ENCODE assay signal across 9 cellular contexts in the genomic region with DNA sequence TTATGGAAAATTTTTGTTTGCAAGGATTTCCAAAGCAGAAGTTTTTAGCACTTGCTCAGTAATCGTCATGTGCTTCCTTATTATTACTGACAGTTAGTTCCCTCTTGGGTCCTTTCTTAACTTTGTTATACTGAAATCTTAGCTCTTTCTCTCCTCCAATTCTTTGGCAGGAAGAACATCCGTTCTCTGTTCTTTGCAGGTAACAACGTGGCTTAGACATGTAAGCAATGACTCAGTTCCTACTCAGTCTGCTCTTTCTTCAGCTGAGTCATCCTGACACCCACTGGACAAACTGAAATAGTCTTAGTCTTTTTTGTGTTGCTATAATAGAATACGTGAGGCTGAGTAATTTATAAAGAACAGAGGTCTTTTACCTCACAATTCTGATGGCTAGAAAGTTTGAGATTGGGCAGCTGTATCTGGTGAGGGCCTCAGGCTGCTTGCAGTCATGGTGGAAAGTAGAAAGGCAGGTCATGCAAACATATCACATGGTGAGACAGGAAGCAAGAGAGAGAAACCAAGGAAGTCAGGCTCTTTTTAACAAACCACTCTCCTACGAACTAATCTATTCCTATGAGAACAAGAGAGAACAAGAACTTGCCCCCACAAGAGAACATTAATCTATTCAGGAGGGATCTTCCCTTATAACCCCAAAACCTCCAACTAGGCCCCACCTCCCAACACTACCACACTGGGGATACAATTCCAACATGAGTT. TPM values are rescaled to one million over a fixed set of nuclear protein-coding genes. Genes with fewer than 3 reads are reported as not detected.
A peak's percentile ranks its signal among the peaks of the same experiment; 100 is the strongest.
DNase-seq lines count a peak whose midpoint lies in the region; ATAC-seq, FAIRE-seq and TF ChIP-seq lines count a peak whose summit lies in the region.
"Had no signal": no experiment of that assay in that cellular context is flagged by ENCODE, and none has a peak within 500 bp of the region (broad histone marks: within the 10 kb centered on the region; RNA-seq: fewer than 3 reads in every experiment).

No MANE protein-coding gene starts in this region.

- peaks cover 43 to 60% (median 46%) of the 10 kb centered on the region in 3 donors for H3K4me1 Mint-ChIP-seq in T-cell
- H3K4me1 Mint-ChIP-seq in endodermal cell = no peaks in the 10 kb centered on the region
- H3K4me1 Mint-ChIP-seq: neural crest cell had no signal

- intact Hi-C loops in pancreas (cut with DNase I) = no loop called here

- ATAC-seq in GM19328 (IDR thresholded peaks at IDR 0.05; ENCODE audit: unreplicated experiment) (peak; percentile 93), HG03354 (IDR thresholded peaks at IDR 0.05; ENCODE audit: poor library complexity, severe bottlenecking, unreplicated experiment) (peak; percentile 97), T-cell (replicated peaks in 1 of 4) (peak; percentile 96 to 98 (median 96)), pancreas (peak in 3 of 4 donors; percentile 40 to 72 (median 54))

- peak overlapping the region in 1 of 4 donors; percentile 16 for H3K27ac ChIP-seq in pancreas
- H3K27ac ChIP-seq in endodermal cell (ENCODE audit: low read depth, low read length) = no peak overlapping the region

- CTCF ChIA-PET in T-cell (lab: Charles Lee) = interaction anchor here (0.6 to 1.8 kb wide), 10 partner anchors 22 to 233 kb away, joined by 3 to 7 read pairs (median 3); no protein-coding TSS in a partner anchor

- TF ChIP-seq CTCF in pancreas (IDR thresholded peaks at IDR 0.05) = no peak
- no peak for TF ChIP-seq CTCF in BE2C (IDR thresholded peaks at IDR 0.05; ENCODE audit: low read depth, low read length)
- no peak for TF ChIP-seq CTCF in endodermal cell (conservative IDR thresholded peaks at IDR 0.05)

- H3K4me3 ChIP-seq in pancreas = no peak overlapping the region
- H3K4me3 ChIP-seq in BE2C (ENCODE audit: low read depth, low read length) = no peak overlapping the region
- no peak overlapping the region for H3K4me3 ChIP-seq in endodermal cell (ENCODE audit: low read length)

- peaks cover 4 to 12% (median 7%) of the 10 kb centered on the region in 3 donors for H3K9me3 Mint-ChIP-seq in T-cell
- H3K9me3 Mint-ChIP-seq in endodermal cell = peaks cover 24% of the 10 kb centered on the region

- 44 to 50% methylated on average over 5 of the region's 5 CpGs for WGBS in pancreas, 2 donors
- WGBS in endodermal cell (ENCODE audit: insufficient coverage in 1 of 2, insufficient read length in 1 of 2), 2 experiments = 75 to 86% methylated on average over 4 to 5 of the region's 5 CpGs

- no peak for FAIRE-seq in pancreas (lab: Jason Lieb, UNC)

- POLR2A ChIA-PET in T-cell (lab: Charles Lee) = no interaction called here

- H3K36me3 ChIP-seq in pancreas (no peaks in the 10 kb centered on the region), BE2C (no peaks in the 10 kb centered on the region), endodermal cell (ENCODE audit: control insufficient read depth, insufficient read depth, low read length) (peaks cover 39% of the 10 kb centered on the region)

- no peaks in the 10 kb centered on the region for H3K4me1 ChIP-seq in pancreas
- H3K4me1 ChIP-seq in BE2C = no peaks in the 10 kb centered on the region
- peaks cover 8% of the 10 kb centered on the region for H3K4me1 ChIP-seq in endodermal cell (ENCODE audit: control insufficient read depth, insufficient read depth, low read length)

- DNase-seq in AG20443 (ENCODE audit: low spot score) (peak; percentile 71), T-cell (peak in 21 of 34 experiments; percentile 1 to 39 (median 10)), pancreas (no peak), BE2C (no peak), endodermal cell (no peak)
- peak; percentile 56 for DNase-seq in central memory CD4-positive, alpha-beta T cell

- H3K9me3 ChIP-seq in pancreas = no peaks in the 10 kb centered on the region
- no peaks in the 10 kb centered on the region for H3K9me3 ChIP-seq in BE2C
- peaks cover 40% of the 10 kb centered on the region for H3K9me3 ChIP-seq in endodermal cell (ENCODE audit: control insufficient read depth, low read length)

- no peaks in the 10 kb centered on the region for H3K27me3 Mint-ChIP-seq in T-cell
- no peaks in the 10 kb centered on the region for H3K27me3 Mint-ChIP-seq in endodermal cell (ENCODE audit: insufficient read depth)

- no peak overlapping the region for H3K9ac ChIP-seq in endodermal cell (ENCODE audit: extremely low read depth, low read length, poor library complexity, severe bottlenecking)

- H3K27me3 ChIP-seq in pancreas (no peaks in the 10 kb centered on the region), BE2C (peaks cover 13% of the 10 kb centered on the region; the same call in 1 of the 2 replicates), endodermal cell (ENCODE audit: control insufficient read depth, insufficient read depth, low read length, poor library complexity, severe bottlenecking) (no peaks in the 10 kb centered on the region)

- H3K27ac Mint-ChIP-seq in T-cell = peak overlapping the region; percentile 97 to 100
- no peak overlapping the region for H3K27ac Mint-ChIP-seq in endodermal cell

- H3K4me3 Mint-ChIP-seq in T-cell = peak overlapping the region; percentile 49 to 71 (median 57)
- H3K4me3 Mint-ChIP-seq in endodermal cell = no peak overlapping the region
- H3K4me3 Mint-ChIP-seq: neural crest cell had no signal

- H3K36me3 Mint-ChIP-seq in T-cell (peaks cover 28% of the 10 kb centered on the region), endodermal cell (ENCODE audit: low read depth) (peaks cover 49% of the 10 kb centered on the region)

RNA-seq across cellular contexts. Expression of gene TESPA1, which starts 49.2 kb away (rescaled TPM):
- total RNA-seq in T-cell (100 to 1,000 TPM; 141 to 215 (median 170) TPM), pancreas (under 1 TPM; 0.14 to 0.60 (median 0.35) TPM), endodermal cell (not detected)
- polyA plus RNA-seq in pancreas = under 1 TPM; 0.08 to 0.14 TPM
- not detected for polyA plus RNA-seq in BE2C (2012; ENCODE audit: insufficient read depth, insufficient read length, low read depth)
- not detected for polyA plus RNA-seq in endodermal cell (2013, experiment 1 of 2)
- polyA plus RNA-seq in endodermal cell (2013, experiment 2 of 2) = not detected
- total RNA-seq: neural crest cell had no signal

Comparison
In these comparisons a context has a peak if more than half of its experiments do, and no peak if none do; other contexts are left out.
1. DNase-seq: peak in AG20443 (single experiment), T-cell (21 of 34) and central memory CD4-positive, alpha-beta T cell (single experiment); none in pancreas (0 of 6), BE2C (single experiment) and endodermal cell (single experiment).
2. RNA of gene TESPA1, which starts 49.2 kb away (total RNA-seq): 141 to 215 TPM in T-cell; 0.14 to 0.60 TPM in pancreas and not detected in endodermal cell; every median in the first group is over 10 times any median in the second.
3. Peak in every context shown above with its lines, with median percentiles within 50 percentile points of each other: ATAC-seq.